ENCODE assay signal across 19 cellular contexts in the genomic region with DNA sequence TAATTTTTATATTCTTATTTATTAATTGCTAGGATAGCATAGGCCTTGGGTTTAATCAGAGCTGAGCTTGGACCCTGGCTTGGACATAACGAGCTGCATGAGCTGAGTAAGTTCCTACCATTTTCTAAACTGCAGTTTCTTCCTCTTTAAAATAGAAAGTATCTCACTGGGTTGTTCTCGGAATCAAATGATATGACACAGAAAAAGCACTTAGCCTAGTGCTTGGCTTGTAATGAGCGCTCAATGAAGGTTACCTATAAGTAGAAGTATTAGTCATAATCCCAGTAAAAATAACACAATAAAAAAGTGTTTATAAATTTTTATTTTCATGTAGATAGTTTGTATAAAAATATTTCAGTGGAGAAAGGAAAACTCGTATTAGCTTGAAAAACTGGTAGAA.
A peak's percentile ranks its signal among the peaks of the same experiment; 100 is the strongest.
DNase-seq lines count a peak whose midpoint lies in the region; ATAC-seq and TF ChIP-seq lines count a peak whose summit lies in the region.
"Had no signal": no experiment of that assay in that cellular context is flagged by ENCODE, and none has a peak within 500 bp of the region (broad histone marks: within the 10 kb centered on the region; RNA-seq: fewer than 3 reads in every experiment).

No MANE protein-coding gene starts in this region.

- ATAC-seq in Right ventricle myocardium superior (ENCODE audit: poor library complexity): peak; percentile 21
- ATAC-seq in Right ventricle myocardium inferior: no peak
- peak in 6 of 8 donors; percentile 27 to 71 (median 45) for ATAC-seq in heart right ventricle
- ATAC-seq in GM21576 (IDR thresholded peaks at IDR 0.05; ENCODE audit: unreplicated experiment): no peak
- ATAC-seq: CD8-positive, alpha-beta T cell had no signal

- intact Hi-C loops in Right ventricle myocardium superior (cut with DNase I): no loop called here
- intact Hi-C loops in Right ventricle myocardium inferior (cut with DNase I): no loop called here
- intact Hi-C loops in heart right ventricle (cut with DNase I): loop anchor here in 3 of 10 donors (10.0 kb wide), 3 partner anchors 126 to 216 kb away; no protein-coding TSS in a partner anchor
- intact Hi-C loops in tibial artery (cut with DNase I; ENCODE audit: low total_unique reads): no loop called here

- TF ChIP-seq CTCF in heart right ventricle (IDR thresholded peaks at IDR 0.05): no peak
- TF ChIP-seq CTCF in right atrium auricular region (IDR thresholded peaks at IDR 0.05): no peak
- TF ChIP-seq CTCF in tibial artery (IDR thresholded peaks at IDR 0.05): no peak

- DNase-seq in Right ventricle myocardium superior (no peak), Right ventricle myocardium inferior (ENCODE audit: missing footprints) (no peak), heart right ventricle (no peak), right atrium auricular region (ENCODE audit: low spot score) (no peak), tibial artery (no peak), NCI-H1092 treated with DMSO at 0.1 percent for 48 hours (lab: John Stamatoyannopoulos, UW) (no peak)
- no peak for DNase-seq in activated naive CD4-positive, alpha-beta T cell treated with anti-CD3 and anti-CD28 coated beads, Interleukin-2, amount 50 U/mL, for 16 hours
- DNase-seq: Caco-2; CD4-positive, CD25-positive, alpha-beta regulatory T cell; CD8-positive, alpha-beta T cell; DMS153; DND-41; GOT3; HFFc6 had no signal

- H3K4me1 ChIP-seq in heart right ventricle (peaks cover 0 to 89% (median 13%) of the 10 kb centered on the region in 9 donors), right atrium auricular region (peaks cover 0 to 6% of the 10 kb centered on the region in 2 donors), tibial artery (peaks cover 0 to 87% (median 21%) of the 10 kb centered on the region in 4 donors)
- H3K4me1 ChIP-seq: BLaER1 had no signal

- no peak overlapping the region for H3K4me3 ChIP-seq in heart right ventricle
- no peak overlapping the region for H3K4me3 ChIP-seq in right atrium auricular region
- H3K4me3 ChIP-seq in tibial artery: no peak overlapping the region
- H3K4me3 ChIP-seq: BLaER1, HAP-1 had no signal

- H3K27me3 ChIP-seq in heart right ventricle (no peaks in the 10 kb centered on the region), right atrium auricular region (no peaks in the 10 kb centered on the region), tibial artery (no peaks in the 10 kb centered on the region)
- H3K27me3 ChIP-seq: BLaER1 had no signal

- 56 to 67% methylated on average over 4 of the region's 4 CpGs for WGBS in heart right ventricle, 2 donors

- H3K36me3 ChIP-seq in heart right ventricle (peaks cover 0 to 100% (median 25%) of the 10 kb centered on the region in 9 donors), right atrium auricular region (peaks cover 74% of the 10 kb centered on the region), tibial artery (peaks cover 72 to 91% (median 81%) of the 10 kb centered on the region in 3 donors)
- H3K36me3 ChIP-seq: BLaER1, HAP-1 had no signal

- H3K27ac ChIP-seq in heart right ventricle (peak overlapping the region in 9 of 10 donors; percentile 18 to 68 (median 47)), right atrium auricular region (peak overlapping the region; percentile 6 to 52), tibial artery (peak overlapping the region; percentile 89)
- H3K27ac ChIP-seq: 22Rv1, BLaER1, C4-2B had no signal

- H3K9me3 ChIP-seq in heart right ventricle: no peaks in the 10 kb centered on the region
- no peaks in the 10 kb centered on the region for H3K9me3 ChIP-seq in right atrium auricular region
- H3K9me3 ChIP-seq in tibial artery: no peaks in the 10 kb centered on the region
- H3K9me3 ChIP-seq: BLaER1, Caco-2, HAP-1 had no signal

Comparison
In these comparisons a context has a peak if more than half of its experiments do, and no peak if none do; other contexts are left out.
1. ATAC-seq: peak in Right ventricle myocardium superior (single experiment) and heart right ventricle (6 of 8); none in Right ventricle myocardium inferior (single experiment) and GM21576 (single experiment).
2. H3K27ac ChIP-seq: peak in every context shown above with its lines; median percentile 89 in tibial artery; 47 in heart right ventricle; 29 in right atrium auricular region.